In genomic region chr17:68020451-68020779, GRCh38 we compare ENCODE assay signal across 8 cellular contexts. TPM values are rescaled to one million over a fixed set of nuclear protein-coding genes. Genes with fewer than 3 reads are reported as not detected.
DNase-seq lines count a peak whose midpoint lies in the region; ATAC-seq and TF ChIP-seq lines count a peak whose summit lies in the region.

No MANE protein-coding gene starts in this region.

- no peak for TF ChIP-seq CTCF in NB4 (IDR thresholded peaks at IDR 0.05; ENCODE audit: low read depth, low read length)
- TF ChIP-seq CTCF in omental fat pad (IDR thresholded peaks at IDR 0.05): no peak

- TF ChIP-seq POLR2A in NB4 (IDR thresholded peaks at IDR 0.05; ENCODE audit: extremely low read depth, insufficient read length): no peak

- peak overlapping the region; percentile 78 for H3K27ac ChIP-seq in cingulate gyrus (ENCODE audit: low read depth, low read length)

- ATAC-seq in GM19463 (IDR thresholded peaks at IDR 0.05; ENCODE audit: unreplicated experiment): no peak
- ATAC-seq in omental fat pad (ENCODE audit: low FRiP score): no peak

- peak overlapping the region; percentile 63 for H3K4me3 ChIP-seq in NB4 (ENCODE audit: low read depth, low read length)

- DNase-seq in NCI-H82 treated with DMSO at 0.1 percent for 48 hours (lab: John Stamatoyannopoulos, UW; ENCODE audit: unreplicated experiment) (peak; percentile 53), NCI-H82 (lab: John Stamatoyannopoulos, UW) (no peak), NB4 (ENCODE audit: low read depth) (no peak), midbrain (lab: John Stamatoyannopoulos, UW) (peak; percentile 30), NCI-H526 treated with DMSO at 0.1 percent for 48 hours (lab: John Stamatoyannopoulos, UW) (no peak), omental fat pad (ENCODE audit: low spot score) (no peak)

RNA-seq across cellular contexts. Expression of gene KPNA2, which starts 15.1 kb away (rescaled TPM):
- total RNA-seq in omental fat pad: 10 to 100 TPM; 13.2 to 64.1 (median 23.4) TPM

RNA-seq across cellular contexts. Expression of gene C17orf58, which starts 24.1 kb away (rescaled TPM):
- total RNA-seq in omental fat pad: 10 to 100 TPM in 2 of 4 donors, 1 to 10 TPM in 2; 4.3 to 22.9 (median 9.6) TPM

Comparison
In these comparisons a context has a peak if more than half of its experiments do, and no peak if none do; other contexts are left out.
1. DNase-seq: peak in NCI-H82 treated with DMSO at 0.1 percent for 48 hours (single experiment) and midbrain (single experiment); none in NCI-H82 (single experiment), NB4 (single experiment), NCI-H526 treated with DMSO at 0.1 percent for 48 hours (single experiment) and omental fat pad (single experiment).